ENCODE assay signal across 7 cellular contexts in the genomic region with DNA sequence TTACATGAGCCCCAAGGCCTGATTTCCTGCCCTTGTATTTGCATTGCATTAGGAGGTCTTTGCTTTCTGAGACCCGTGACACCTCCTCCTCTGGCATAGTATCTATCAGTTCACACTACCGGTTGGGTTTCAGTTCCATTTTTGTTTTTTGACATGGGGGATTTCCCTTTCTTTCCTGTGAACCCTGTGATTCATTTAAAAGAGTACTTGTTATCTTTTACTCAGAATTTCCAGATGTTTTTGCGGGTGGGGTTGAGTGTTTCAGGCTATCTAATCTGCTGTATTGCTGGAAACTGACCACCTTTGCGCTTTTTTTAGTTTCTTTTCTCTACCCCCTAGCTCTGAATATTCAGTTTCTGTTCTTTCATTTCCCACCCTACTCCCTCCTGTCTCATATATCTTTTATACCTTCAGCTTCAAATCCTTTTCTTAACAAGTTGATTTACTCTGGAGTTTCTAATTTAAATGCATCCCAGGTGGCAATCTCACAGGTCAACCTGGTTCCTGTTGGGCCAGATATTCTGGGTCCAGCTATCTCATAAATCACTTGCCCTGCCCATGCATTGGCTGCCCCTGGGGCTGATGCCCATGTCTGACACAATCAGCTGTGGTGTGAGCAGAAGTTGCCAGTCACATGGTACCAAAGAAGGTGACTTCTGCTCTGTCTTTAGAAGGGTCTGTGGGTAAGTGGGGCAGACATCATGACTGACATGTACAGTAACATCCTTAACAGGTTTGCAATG. TPM values are rescaled to one million over a fixed set of nuclear protein-coding genes. Genes with fewer than 3 reads are reported as not detected.
DNase-seq lines count a peak whose midpoint lies in the region; ATAC-seq and FAIRE-seq lines count a peak whose summit lies in the region.

No MANE protein-coding gene starts in this region.

- no peak for FAIRE-seq in urothelium cell line (lab: Jason Lieb, UNC)

- ATAC-seq in GM19324 (IDR thresholded peaks at IDR 0.05; ENCODE audit: low FRiP score, unreplicated experiment) (peak; percentile 80), HG03103 (IDR thresholded peaks at IDR 0.05; ENCODE audit: low read depth, unreplicated experiment) (peak; percentile 74)

- DNase-seq in T-helper 9 cell (peak; percentile 7), dermis blood vessel endothelial cell (peak; percentile 13), urothelium cell line (ENCODE audit: low spot score) (no peak), SKM-1 treated with dmso at 0.1 percent for 144 hours (lab: John Stamatoyannopoulos, UW; ENCODE audit: unreplicated experiment) (no peak)
- peak; percentile 72 for DNase-seq in stimulated activated CD4-positive, alpha-beta T cell treated with anti-CD3 and anti-CD28 coated beads, Interleukin-4, amount 100 ng/mL, for 24 hours

RNA-seq across cellular contexts. Expression of a gene that starts 14.3 kb away (rescaled TPM):
- 35.1 and 47.9 TPM in 2 replicates for total RNA-seq in dermis blood vessel endothelial cell

Comparison
In these comparisons a context has a peak if more than half of its experiments do, and no peak if none do; other contexts are left out.
1. DNase-seq: peak in T-helper 9 cell (single experiment), dermis blood vessel endothelial cell (single experiment) and stimulated activated CD4-positive, alpha-beta T cell treated with anti-CD3 and anti-CD28 coated beads, Interleukin-4, amount 100 ng/mL, for 24 hours (single experiment); none in urothelium cell line (single experiment) and SKM-1 treated with dmso at 0.1 percent for 144 hours (single experiment).